8 cellular contexts compared by ENCODE assay signal in genomic region chr6:133568970-133569889, GRCh38.
A peak's percentile ranks its signal among the peaks of the same experiment; 100 is the strongest.
DNase-seq lines count a peak whose midpoint lies in the region; ATAC-seq and TF ChIP-seq lines count a peak whose summit lies in the region.

No MANE protein-coding gene starts in this region.

- peak overlapping the region; percentile 6 for H3K4me2 ChIP-seq in Karpas-422 (ENCODE audit: low read depth, low read length, poor library complexity, severe bottlenecking)

- TF ChIP-seq POLR2A in lower leg skin (IDR thresholded peaks at IDR 0.05), result no peak

- TF ChIP-seq CTCF in dorsolateral prefrontal cortex (IDR thresholded peaks at IDR 0.05 in 54 of 56, conservative IDR thresholded peaks at IDR 0.05 in 2 of 56; ENCODE audit: low read depth in 1 of 56, partially characterized antibody in 56 of 56) (peak; percentile 70 to 96 (median 88)), lower leg skin (IDR thresholded peaks at IDR 0.05) (peak in 1 of 3 donors; percentile 87)

- H2AFZ ChIP-seq in Karpas-422 (ENCODE audit: low read length), result no peak overlapping the region

- H3K36me3 ChIP-seq in Karpas-422 (ENCODE audit: insufficient read depth, low read length), result no peaks in the 10 kb centered on the region
- no peaks in the 10 kb centered on the region for H3K36me3 ChIP-seq in subcutaneous abdominal adipose tissue (ENCODE audit: control insufficient read depth in 5 of 5, insufficient read depth in 5 of 5, low read length in 5 of 5)

- H3K4me1 ChIP-seq in Karpas-422 (ENCODE audit: low read length), result no peaks in the 10 kb centered on the region; the same call in 1 of the 2 replicates
- H3K4me1 ChIP-seq in subcutaneous abdominal adipose tissue (ENCODE audit: control insufficient read depth in 5 of 5, insufficient read depth in 5 of 5, low read length in 5 of 5), result peaks cover 0 to 8% (median 3%) of the 10 kb centered on the region in 5 donors

- ATAC-seq in GM21576 (IDR thresholded peaks at IDR 0.05; ENCODE audit: unreplicated experiment), result peak; percentile 50

- intact Hi-C loops in dorsolateral prefrontal cortex (cut with DNase I), result loop anchor here (2.0 to 10.0 kb wide), 3 partner anchors 348 to 526 kb away; no protein-coding TSS in a partner anchor
- intact Hi-C loops in lower leg skin (cut with DNase I; ENCODE audit: low total_unique reads), result loop anchor here (10.0 kb wide), 2 partner anchors 346 to 526 kb away; no protein-coding TSS in a partner anchor

- H3K27me3 ChIP-seq in Karpas-422 (ENCODE audit: low read length), result no peaks in the 10 kb centered on the region
- peaks cover 0 to 10% (median 0%) of the 10 kb centered on the region in 45 donors for H3K27me3 ChIP-seq in dorsolateral prefrontal cortex
- H3K27me3 ChIP-seq in subcutaneous abdominal adipose tissue (ENCODE audit: control insufficient read depth in 5 of 5, insufficient read depth in 4 of 5, low read length in 5 of 5), result peaks cover 0 to 3% (median 0%) of the 10 kb centered on the region in 5 donors

- no peak overlapping the region for H3K27ac ChIP-seq in Karpas-422 (ENCODE audit: low read length)
- no peak overlapping the region for H3K27ac ChIP-seq in dorsolateral prefrontal cortex
- no peak overlapping the region for H3K27ac ChIP-seq in subcutaneous abdominal adipose tissue (ENCODE audit: low read depth, low read length)

- H3K9ac ChIP-seq in Karpas-422 (ENCODE audit: low read length), result no peak overlapping the region
- peak overlapping the region in 2 of 5 donors; percentile 25 to 66 for H3K9ac ChIP-seq in subcutaneous abdominal adipose tissue (ENCODE audit: low read length in 5 of 5)

- in situ Hi-C loops in SK-MEL-5 (cut with HindIII; ENCODE audit: low pct_unique_long_range_greater_than_20kb, low sequenced_read_pairs), result no loop called here

- H3K9me3 ChIP-seq in Karpas-422 (ENCODE audit: low read length) (no peaks in the 10 kb centered on the region), subcutaneous abdominal adipose tissue (ENCODE audit: control insufficient read depth in 5 of 5, low read length in 5 of 5) (no peaks in the 10 kb centered on the region)

- no peaks in the 10 kb centered on the region for H3K79me2 ChIP-seq in Karpas-422 (ENCODE audit: low read length)

- DNase-seq in EL (peak; percentile 88), Karpas-422 (peak; percentile 50), SK-MEL-5 (ENCODE audit: low read depth, low spot score) (peak; percentile 85), dorsolateral prefrontal cortex (peak in 3 of 10 donors; percentile 31 to 54 (median 38)), lower leg skin (ENCODE audit: low spot score in 2 of 2) (peak; percentile 25 to 72)
- no peak for DNase-seq in central memory CD4-positive, alpha-beta T cell

- no peaks in the 10 kb centered on the region for H3K9me2 ChIP-seq in Karpas-422 (replicated peaks; ENCODE audit: insufficient read depth, low read length)

- no peaks in the 10 kb centered on the region for H4K20me1 ChIP-seq in Karpas-422 (ENCODE audit: insufficient read depth, low read depth, low read length)

- H3K4me3 ChIP-seq in Karpas-422 (ENCODE audit: low read length) (no peak overlapping the region), dorsolateral prefrontal cortex (peak overlapping the region; percentile 25 to 72 (median 51)), lower leg skin (ENCODE audit: low read depth, poor library complexity, severe bottlenecking) (no peak overlapping the region), subcutaneous abdominal adipose tissue (ENCODE audit: low read depth in 1 of 5, low read length in 5 of 5) (peak overlapping the region; percentile 45 to 77 (median 58))

- WGBS in lower leg skin, 2 donors, result 3 to 5% methylated on average over 18 of the region's 18 CpGs

Comparison
In these comparisons a context has a peak if more than half of its experiments do, and no peak if none do; other contexts are left out.
1. H3K4me3 ChIP-seq: peak in dorsolateral prefrontal cortex (59 of 59) and subcutaneous abdominal adipose tissue (5 of 5); none in Karpas-422 (single experiment) and lower leg skin (single experiment).